Comparison of ENCODE assay signal across 9 cellular contexts in the genomic region with DNA sequence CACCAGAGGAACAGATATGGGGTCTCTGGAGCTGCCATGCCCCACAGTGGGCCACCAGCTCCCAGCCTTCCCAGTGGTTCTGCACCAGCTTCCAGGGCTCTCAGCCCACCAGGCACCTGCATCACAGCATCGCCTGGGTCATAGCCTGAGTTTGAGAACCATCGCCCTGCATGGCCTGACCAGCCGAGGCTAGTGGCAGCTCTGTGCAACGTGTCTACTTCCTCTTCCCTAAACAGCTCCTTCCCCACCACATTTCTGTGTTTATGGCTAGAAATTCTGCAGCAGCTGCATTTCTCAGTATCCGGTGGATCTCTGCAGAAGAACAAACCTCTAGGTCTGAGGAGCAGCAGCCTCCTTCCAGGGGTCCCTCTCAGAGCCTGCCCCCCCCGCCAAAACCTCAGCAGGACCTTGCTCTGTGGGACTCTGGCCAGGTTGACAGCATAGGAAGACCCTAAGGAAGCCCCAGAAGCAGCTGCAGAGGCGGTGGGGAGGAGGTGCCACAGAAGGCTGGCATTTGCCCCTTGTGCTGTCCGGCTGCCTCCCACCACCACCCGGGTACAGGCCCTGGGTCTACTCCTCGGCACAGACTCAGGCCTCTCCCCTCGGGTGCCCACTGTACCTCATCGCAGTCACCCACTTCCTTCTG. TPM values are rescaled to one million over a fixed set of nuclear protein-coding genes. Genes with fewer than 3 reads are reported as not detected.
DNase-seq lines count a peak whose midpoint lies in the region; ATAC-seq and TF ChIP-seq lines count a peak whose summit lies in the region.
"Had no signal": no experiment of that assay in that cellular context is flagged by ENCODE, and none has a peak within 500 bp of the region (broad histone marks: within the 10 kb centered on the region; RNA-seq: fewer than 3 reads in every experiment).

No MANE protein-coding gene starts in this region.

- peak overlapping the region in 3 of 4 donors; percentile 27 to 82 (median 62) for H3K4me3 Mint-ChIP-seq in IgD-negative memory B cell
- peak overlapping the region; percentile 62 for H3K4me3 Mint-ChIP-seq in dendritic cell treated with granulocyte-macrophage colony-stimulating factor and Interleukin-4, amounts not matched to agents 40 ng/mL and 50 ng/mL, for 4 days

- peaks cover 62 to 100% (median 88%) of the 10 kb centered on the region in 6 donors for H3K4me1 ChIP-seq in spleen

- H3K27ac ChIP-seq in spleen = peak overlapping the region; percentile 48 to 95 (median 89)

- ATAC-seq in GM21390 (IDR thresholded peaks at IDR 0.05; ENCODE audit: unreplicated experiment) (peak; percentile 64), GM21381 (IDR thresholded peaks at IDR 0.05; ENCODE audit: unreplicated experiment) (no peak), GM18870 (IDR thresholded peaks at IDR 0.05; ENCODE audit: unreplicated experiment) (no peak), HG03469 (IDR thresholded peaks at IDR 0.05; ENCODE audit: unreplicated experiment) (no peak)

- DNase-seq in spleen (peak; percentile 88), DMS53 (lab: John Stamatoyannopoulos, UW) (no peak)
- DNase-seq: NCI-H1105 had no signal

- TF ChIP-seq POLR2A in spleen (IDR thresholded peaks at IDR 0.05) = no peak

- no peaks in the 10 kb centered on the region for H3K9me3 Mint-ChIP-seq in IgD-negative memory B cell
- H3K9me3 Mint-ChIP-seq in dendritic cell treated with granulocyte-macrophage colony-stimulating factor and Interleukin-4, amounts not matched to agents 40 ng/mL and 50 ng/mL, for 4 days = no peaks in the 10 kb centered on the region

- no peaks in the 10 kb centered on the region for H3K36me3 Mint-ChIP-seq in IgD-negative memory B cell
- H3K36me3 Mint-ChIP-seq in dendritic cell treated with granulocyte-macrophage colony-stimulating factor and Interleukin-4, amounts not matched to agents 40 ng/mL and 50 ng/mL, for 4 days (ENCODE audit: low read depth) = no peaks in the 10 kb centered on the region

- intact Hi-C loops in dendritic cell treated with granulocyte-macrophage colony-stimulating factor and Interleukin-4, amounts not matched to agents 40 ng/mL and 50 ng/mL, for 4 days (cut with micrococcal nuclease) = loop anchor here (10.0 kb wide), 1 partner anchor 45 kb away; a partner anchor contains a TSS
- intact Hi-C loops in spleen (cut with DNase I; ENCODE audit: low total_unique reads) = loop anchor here (10.0 kb wide), 1 partner anchor 65 kb away; a partner anchor contains a TSS

- H3K4me1 Mint-ChIP-seq in IgD-negative memory B cell = peaks cover 10 to 14% (median 11%) of the 10 kb centered on the region in 3 donors
- peaks cover 84% of the 10 kb centered on the region for H3K4me1 Mint-ChIP-seq in dendritic cell treated with granulocyte-macrophage colony-stimulating factor and Interleukin-4, amounts not matched to agents 40 ng/mL and 50 ng/mL, for 4 days (ENCODE audit: low read depth)

- WGBS in spleen, 5 donors = 14 to 22% (median 15%) methylated on average over 10 to 12 of the region's 12 CpGs

- H3K36me3 ChIP-seq in spleen = no peaks in the 10 kb centered on the region

- no peak overlapping the region for H3K27ac Mint-ChIP-seq in IgD-negative memory B cell
- peak overlapping the region; percentile 97 for H3K27ac Mint-ChIP-seq in dendritic cell treated with granulocyte-macrophage colony-stimulating factor and Interleukin-4, amounts not matched to agents 40 ng/mL and 50 ng/mL, for 4 days

- no peaks in the 10 kb centered on the region for H3K27me3 Mint-ChIP-seq in IgD-negative memory B cell
- H3K27me3 Mint-ChIP-seq in dendritic cell treated with granulocyte-macrophage colony-stimulating factor and Interleukin-4, amounts not matched to agents 40 ng/mL and 50 ng/mL, for 4 days = no peaks in the 10 kb centered on the region

- no peak for TF ChIP-seq CTCF in spleen (IDR thresholded peaks at IDR 0.05 in 8 of 11, conservative IDR thresholded peaks at IDR 0.05 in 3 of 11)

- H3K9me3 ChIP-seq in spleen = no peaks in the 10 kb centered on the region

- peak overlapping the region in 1 of 8 donors; percentile 30 for H3K4me3 ChIP-seq in spleen

- no peaks in the 10 kb centered on the region for H3K27me3 ChIP-seq in spleen (replicated peaks in 1 of 7)

RNA-seq across cellular contexts. Expression of a gene that starts 47.7 kb away (rescaled TPM):
- polyA plus RNA-seq in IgD-negative memory B cell (210 TPM), spleen (100 to 1,000 TPM; 108 to 171 (median 164) TPM)
- 100 to 1,000 TPM; 120 to 185 (median 129) TPM for total RNA-seq in spleen
